Comparison of ENCODE assay signal across 8 cellular contexts in genomic region chr10:17910144-17910789, GRCh38. TPM values are rescaled to one million over a fixed set of nuclear protein-coding genes. Genes with fewer than 3 reads are reported as not detected.
DNase-seq lines count a peak whose midpoint lies in the region; ATAC-seq, FAIRE-seq and TF ChIP-seq lines count a peak whose summit lies in the region.

No MANE protein-coding gene starts in this region.

- H4K20me1 ChIP-seq in DND-41 (ENCODE audit: insufficient read depth, low read length): no peaks in the 10 kb centered on the region

- peak; percentile 93 for FAIRE-seq in islet of Langerhans (lab: Jason Lieb, UNC)

- H3K4me3 ChIP-seq in DND-41 (ENCODE audit: low read depth in 1 of 2, low read length in 2 of 2) (no peak overlapping the region), astrocyte of the cerebellum (ENCODE audit: low read depth, low read length) (no peak overlapping the region), transverse colon (no peak overlapping the region)

- in situ Hi-C loops in astrocyte of the cerebellum (cut with HindIII; ENCODE audit: low sequenced_read_pairs) (no loop called here), transverse colon (cut with MboI; ENCODE audit: low pct_ligation_motif_present in 1 of 4, low pct_unique_long_range_greater_than_20kb in 1 of 4, low sequenced_read_pairs in 3 of 4) (loop anchor here in 1 of 4 donors (10.0 kb wide), 1 partner anchor 305 kb away; no protein-coding TSS in a partner anchor)

- H3K4me1 ChIP-seq in DND-41 (ENCODE audit: insufficient read depth, low read length): no peaks in the 10 kb centered on the region
- no peaks in the 10 kb centered on the region for H3K4me1 ChIP-seq in transverse colon

- H3K4me2 ChIP-seq in DND-41 (ENCODE audit: insufficient read depth, low read length): no peak overlapping the region

- H3K36me3 ChIP-seq in DND-41 (ENCODE audit: insufficient read depth, low read length): no peaks in the 10 kb centered on the region
- no peaks in the 10 kb centered on the region for H3K36me3 ChIP-seq in transverse colon

- peak; percentile 62; the same call in 2 of the 3 replicates for ATAC-seq in DND-41 (ENCODE audit: insufficient read depth, low read depth)
- peak; percentile 68 for ATAC-seq in GM21529 (IDR thresholded peaks at IDR 0.05; ENCODE audit: unreplicated experiment)

- TF ChIP-seq POLR2A in transverse colon (IDR thresholded peaks at IDR 0.05): no peak

- 11 to 17% methylated on average over 10 to 12 of the region's 12 CpGs for WGBS in transverse colon (ENCODE audit: low coverage in 1 of 2), 2 donors

- H3K27ac ChIP-seq in DND-41 (ENCODE audit: low read length): no peak overlapping the region
- no peak overlapping the region for H3K27ac ChIP-seq in transverse colon

- DNase-seq in DND-41 (peak; percentile 35), NCI-H1694 treated with DMSO at 0.1 percent for 48 hours (lab: John Stamatoyannopoulos, UW) (peak; percentile 25), astrocyte of the cerebellum (ENCODE audit: low read depth) (peak; percentile 46), transverse colon (peak; percentile 44)
- no peak for DNase-seq in activated CD8-positive, alpha-beta memory T cell treated with anti-CD3 and anti-CD28 coated beads, Interleukin-2, amount 50 U/mL, for 4 hours
- DNase-seq in activated effector memory CD4-positive, alpha-beta T cell treated with anti-CD3 and anti-CD28 coated beads, Interleukin-2, amount 50 U/mL, for 16 hours: no peak

- H2AFZ ChIP-seq in DND-41 (ENCODE audit: low read depth, low read length): no peak overlapping the region

- H3K9me3 ChIP-seq in DND-41 (ENCODE audit: insufficient read depth, low read length, severe bottlenecking): no peaks in the 10 kb centered on the region
- no peaks in the 10 kb centered on the region for H3K9me3 ChIP-seq in transverse colon

- no peak for TF ChIP-seq EP300 in transverse colon (IDR thresholded peaks at IDR 0.05; ENCODE audit: low read depth)

- peak; percentile 58 for TF ChIP-seq CTCF in DND-41 (IDR thresholded peaks at IDR 0.05; ENCODE audit: borderline replicate concordance, extremely low read depth, low read length, poor library complexity, severe bottlenecking)
- peak; percentile 71 for TF ChIP-seq CTCF in astrocyte of the cerebellum (IDR thresholded peaks at IDR 0.05; ENCODE audit: low read depth, low read length, missing control alignments)
- TF ChIP-seq CTCF in transverse colon (IDR thresholded peaks at IDR 0.05): peak; percentile 52 to 70 (median 59)

- intact Hi-C loops in transverse colon (cut with DNase I; ENCODE audit: low total_unique reads): no loop called here

- no peaks in the 10 kb centered on the region for H3K79me2 ChIP-seq in DND-41 (ENCODE audit: insufficient read depth, low read length)

- H3K9ac ChIP-seq in DND-41 (ENCODE audit: low read depth, low read length): no peak overlapping the region

- peaks cover 3% of the 10 kb centered on the region for H3K27me3 ChIP-seq in DND-41 (ENCODE audit: insufficient read depth, low read length, poor library complexity)
- H3K27me3 ChIP-seq in transverse colon: no peaks in the 10 kb centered on the region

RNA-seq across cellular contexts. Expression of gene SLC39A12, which starts 41.5 kb away (rescaled TPM):
- under 1 TPM in 1 of 4 donors, not detected in 3; 0.14 TPM for total RNA-seq in transverse colon

Comparison
In these comparisons a context has a peak if more than half of its experiments do, and no peak if none do; other contexts are left out.
1. DNase-seq: peak in DND-41 (single experiment), NCI-H1694 treated with DMSO at 0.1 percent for 48 hours (single experiment), astrocyte of the cerebellum (single experiment) and transverse colon (single experiment); none in activated CD8-positive, alpha-beta memory T cell treated with anti-CD3 and anti-CD28 coated beads, Interleukin-2, amount 50 U/mL, for 4 hours (single experiment) and activated effector memory CD4-positive, alpha-beta T cell treated with anti-CD3 and anti-CD28 coated beads, Interleukin-2, amount 50 U/mL, for 16 hours (single experiment).
2. Peak in every context shown above with its lines, with median percentiles within 50 percentile points of each other: CTCF ChIP-seq.